Comparison of ENCODE assay signal across 8 cellular contexts in genomic region chr6:3809515-3809891, GRCh38.
"Had no signal": no experiment of that assay in that cellular context is flagged by ENCODE, and none has a peak within 500 bp of the region (broad histone marks: within the 10 kb centered on the region; RNA-seq: fewer than 3 reads in every experiment).

No MANE protein-coding gene starts in this region.

- H3K4me3 ChIP-seq: right atrium auricular region had no signal

- ATAC-seq: activated T-cell treated with anti-CD3 and anti-CD28 coated beads, Interleukin-2, amount 50 U/mL, for 72 hours; effector memory CD8-positive, alpha-beta T cell had no signal

- H3K27me3 ChIP-seq: right atrium auricular region had no signal

- H3K36me3 ChIP-seq: right atrium auricular region had no signal

- DNase-seq: activated CD4-positive, alpha-beta memory T cell treated with anti-CD3 and anti-CD28 coated beads for 36 hours; activated gamma-delta T cell treated with Interleukin-2 at 50 U/mL for 16 hours; activated T-cell treated with anti-CD3 and anti-CD28 coated beads, Interleukin-2, amount 50 U/mL, for 72 hours; effector memory CD8-positive, alpha-beta T cell; kidney; stimulated activated CD4-positive, alpha-beta T cell treated with anti-CD3 and anti-CD28 coated beads, Interleukin-2, amount 100 ng/mL, for 24 hours; stimulated activated naive CD4-positive, alpha-beta T cell treated with Interleukin-2 at 50 U/mL for 16 hours had no signal

- H3K9me3 ChIP-seq: right atrium auricular region had no signal
